ENCODE assay signal across 19 cellular contexts in the genomic region with DNA sequence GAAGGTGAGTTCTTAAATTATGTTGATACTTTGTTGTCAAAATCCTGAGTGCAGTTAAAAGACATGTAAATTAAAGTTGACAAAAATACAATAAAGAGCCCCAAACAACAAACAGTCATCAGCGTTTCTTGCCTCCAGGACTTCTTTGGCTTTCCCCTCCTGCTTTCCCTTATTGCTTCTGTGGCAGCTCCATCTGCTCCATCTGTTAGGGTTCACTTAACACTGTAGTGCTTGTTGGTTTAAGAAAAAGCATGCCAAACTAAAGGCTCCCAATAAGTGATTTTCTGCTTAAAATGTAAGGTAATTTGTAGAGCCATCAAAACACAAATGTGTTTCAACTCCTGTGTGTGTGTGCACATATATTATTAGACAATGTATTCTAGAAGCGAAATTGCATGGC.
DNase-seq lines count a peak whose midpoint lies in the region; ATAC-seq lines count a peak whose summit lies in the region.
"Had no signal": no experiment of that assay in that cellular context is flagged by ENCODE, and none has a peak within 500 bp of the region (broad histone marks: within the 10 kb centered on the region; RNA-seq: fewer than 3 reads in every experiment).

No MANE protein-coding gene starts in this region.

- DNase-seq in NCI-H345 (lab: John Stamatoyannopoulos, UW) = peak; percentile 16
- no peak for DNase-seq in NCI-H345 treated with DMSO at 0.1 percent for 48 hours (lab: John Stamatoyannopoulos, UW; ENCODE audit: unreplicated experiment)
- peak; percentile 74 for DNase-seq in NCI-H2227 treated with DMSO at 0.1 percent for 48 hours (lab: John Stamatoyannopoulos, UW)
- DNase-seq in cerebellum (ENCODE audit: low spot score) = peak; percentile 48
- no peak for DNase-seq in activated effector memory CD4-positive, alpha-beta T cell treated with Interleukin-2 at 50 U/mL for 16 hours
- DNase-seq in HUDEP-2 (lab: John Stamatoyannopoulos, UW; ENCODE audit: unreplicated experiment in 76 of 76) = no peak
- DNase-seq in amniotic stem cell (lab: John Stamatoyannopoulos, UW) = no peak
- DNase-seq: 8988T; activated CD8-positive, alpha-beta T cell treated with anti-CD3 and anti-CD28 coated beads for 36 hours; activated T-cell treated with anti-CD3 and anti-CD28 coated beads, Interleukin-2, amount 50 U/mL, for 24 hours; colonic mucosa; DND-41; Karpas-422; kidney glomerular epithelial cell; NCI-H1436 treated with DMSO at 0.1 percent for 48 hours; spleen had no signal

- no peak for ATAC-seq in GM19467 (IDR thresholded peaks at IDR 0.05; ENCODE audit: unreplicated experiment)
- ATAC-seq: activated CD8-positive, alpha-beta T cell treated with anti-CD3 and anti-CD28 coated beads for 36 hours; activated naive CD4-positive, alpha-beta T cell treated with anti-CD3 and anti-CD28 coated beads, Interleukin-2, amount 50 U/mL, for 72 hours; WTC11 had no signal

Comparison
In these comparisons a context has a peak if more than half of its experiments do, and no peak if none do; other contexts are left out.
1. DNase-seq: peak in NCI-H345 (single experiment), NCI-H2227 treated with DMSO at 0.1 percent for 48 hours (single experiment) and cerebellum (single experiment); none in NCI-H345 treated with DMSO at 0.1 percent for 48 hours (single experiment), activated effector memory CD4-positive, alpha-beta T cell treated with Interleukin-2 at 50 U/mL for 16 hours (single experiment), HUDEP-2 (0 of 76) and amniotic stem cell (single experiment).